In genomic region chr20:34112600-34113061, GRCh38 we compare ENCODE assay signal across 8 cellular contexts. TPM values are rescaled to one million over a fixed set of nuclear protein-coding genes. Genes with fewer than 3 reads are reported as not detected.
DNase-seq lines count a peak whose midpoint lies in the region; ATAC-seq and TF ChIP-seq lines count a peak whose summit lies in the region.

No MANE protein-coding gene starts in this region.

- no peak for ATAC-seq in HG03097 (IDR thresholded peaks at IDR 0.05; ENCODE audit: low FRiP score, unreplicated experiment)

- H3K9ac ChIP-seq in fibroblast of lung (ENCODE audit: insufficient read depth, low read length) = peak overlapping the region; percentile 99

- no peaks in the 10 kb centered on the region for H3K27me3 ChIP-seq in WERI-Rb-1 (ENCODE audit: insufficient read depth, low read depth, severe bottlenecking)
- no peaks in the 10 kb centered on the region for H3K27me3 ChIP-seq in fibroblast of lung (ENCODE audit: control insufficient read depth, insufficient read depth, low read length)

- DNase-seq in activated CD4-positive, alpha-beta T cell treated with anti-CD3 and anti-CD28 coated beads, Interleukin-2, amount 50 U/mL, for 1 hour = peak; percentile 13
- no peak for DNase-seq in activated CD4-positive, alpha-beta T cell treated with anti-CD3 and anti-CD28 coated beads for 4 hours
- DNase-seq in WERI-Rb-1 = peak; percentile 28
- DNase-seq in fibroblast of lung (ENCODE audit: low read depth in 2 of 2) = peak; percentile 36 to 51
- peak; percentile 25 for DNase-seq in neural crest cell (ENCODE audit: low read depth, low spot score)
- DNase-seq in NK-92 treated with Interleukin-12 subunit alpha and Interleukin-12 subunit beta, amount 100 ng/mL, for 24 hours (lab: John Stamatoyannopoulos, UW) = no peak

- peak overlapping the region; percentile 87 for H3K4me3 ChIP-seq in WERI-Rb-1 (ENCODE audit: low read depth, low read length)
- peak overlapping the region; percentile 93 to 99 (median 95) for H3K4me3 ChIP-seq in fibroblast of lung (replicated peaks in 1 of 4; ENCODE audit: control extremely low read depth in 1 of 4, insufficient read depth in 1 of 4, low read depth in 3 of 4, low read length in 4 of 4)

- peaks cover 4% of the 10 kb centered on the region for H3K4me1 ChIP-seq in fibroblast of lung (ENCODE audit: control insufficient read depth, extremely low read depth, insufficient read depth, low read length)

- no peaks in the 10 kb centered on the region for H3K9me3 Mint-ChIP-seq in neural crest cell

- H3K36me3 Mint-ChIP-seq in neural crest cell (ENCODE audit: low read depth) = peaks cover 9% of the 10 kb centered on the region

- no peak for TF ChIP-seq CTCF in WERI-Rb-1 (IDR thresholded peaks at IDR 0.05; ENCODE audit: low read depth, low read length)
- no peak for TF ChIP-seq CTCF in fibroblast of lung (conservative IDR thresholded peaks at IDR 0.05 in 1 of 2, IDR thresholded peaks at IDR 0.05 in 1 of 2; ENCODE audit: low read depth in 1 of 2, low read length in 2 of 2)
- no peak for TF ChIP-seq CTCF in neural crest cell (conservative IDR thresholded peaks at IDR 0.05)

- no peaks in the 10 kb centered on the region for H3K9me3 ChIP-seq in KOPT-K1 (ENCODE audit: insufficient read depth, low read length, poor library complexity, severe bottlenecking)
- no peaks in the 10 kb centered on the region for H3K9me3 ChIP-seq in WERI-Rb-1 (ENCODE audit: severe bottlenecking)
- H3K9me3 ChIP-seq in fibroblast of lung (ENCODE audit: control insufficient read depth, insufficient read depth, low read depth, low read length) = no peaks in the 10 kb centered on the region

- H4K20me1 ChIP-seq in fibroblast of lung (ENCODE audit: control insufficient read depth, extremely low read depth, insufficient read depth, low read length) = peaks cover 6% of the 10 kb centered on the region

- peak overlapping the region; percentile 90 for H3K4me2 ChIP-seq in fibroblast of lung (ENCODE audit: extremely low read depth, insufficient read depth, low read length)

- peaks cover 9% of the 10 kb centered on the region for H3K27me3 Mint-ChIP-seq in neural crest cell (ENCODE audit: low read depth)

- H3K36me3 ChIP-seq in KOPT-K1 (ENCODE audit: insufficient read depth, low read length) = peaks cover 29% of the 10 kb centered on the region
- peaks cover 34% of the 10 kb centered on the region for H3K36me3 ChIP-seq in WERI-Rb-1
- peaks cover 2% of the 10 kb centered on the region for H3K36me3 ChIP-seq in fibroblast of lung (ENCODE audit: control insufficient read depth, insufficient read depth, low read length)

- peak overlapping the region; percentile 93 for H2AFZ ChIP-seq in fibroblast of lung (ENCODE audit: low read length)

- peak overlapping the region; percentile 99 for H3K4me3 Mint-ChIP-seq in neural crest cell

- H3K27ac ChIP-seq in KOPT-K1 (ENCODE audit: low read depth, low read length, poor library complexity, severe bottlenecking) = peak overlapping the region; percentile 94
- peak overlapping the region; percentile 99 for H3K27ac ChIP-seq in WERI-Rb-1
- peak overlapping the region; percentile 33 for H3K27ac ChIP-seq in fibroblast of lung (ENCODE audit: insufficient read depth, low read length)

- H3K79me2 ChIP-seq in fibroblast of lung (ENCODE audit: control insufficient read depth, insufficient read depth, low read length) = peaks cover 44% of the 10 kb centered on the region

- H3K27ac Mint-ChIP-seq in neural crest cell (ENCODE audit: unreplicated experiment) = peak overlapping the region; percentile 100

- peaks cover 41% of the 10 kb centered on the region for H3K4me1 Mint-ChIP-seq in neural crest cell

RNA-seq across cellular contexts. Expression of gene EIF2S2, which starts 0.6 kb away (rescaled TPM):
- total RNA-seq in fibroblast of lung (127 and 140 TPM in 2 replicates), neural crest cell (106 and 111 TPM in 2 replicates)
- polyA plus RNA-seq in fibroblast of lung = 95.3 and 108 TPM in 2 replicates
- polyA plus RNA-seq in fibroblast of lung (2012) = 94.1 and 105 TPM in 2 replicates
- polyA minus RNA-seq in fibroblast of lung (ENCODE audit: low replicate concordance) = 4.7 and 7.0 TPM in 2 replicates

Comparison
In these comparisons a context has a peak if more than half of its experiments do, and no peak if none do; other contexts are left out.
1. DNase-seq: peak in activated CD4-positive, alpha-beta T cell treated with anti-CD3 and anti-CD28 coated beads, Interleukin-2, amount 50 U/mL, for 1 hour (single experiment), WERI-Rb-1 (single experiment), fibroblast of lung (2 of 2) and neural crest cell (single experiment); none in activated CD4-positive, alpha-beta T cell treated with anti-CD3 and anti-CD28 coated beads for 4 hours (0 of 2) and NK-92 treated with Interleukin-12 subunit alpha and Interleukin-12 subunit beta, amount 100 ng/mL, for 24 hours (single experiment).
2. H3K27ac ChIP-seq: peak in every context shown above with its lines; median percentile 99 in WERI-Rb-1; 94 in KOPT-K1; 33 in fibroblast of lung.